ENCODE assay signal across 26 cellular contexts in the genomic region with DNA sequence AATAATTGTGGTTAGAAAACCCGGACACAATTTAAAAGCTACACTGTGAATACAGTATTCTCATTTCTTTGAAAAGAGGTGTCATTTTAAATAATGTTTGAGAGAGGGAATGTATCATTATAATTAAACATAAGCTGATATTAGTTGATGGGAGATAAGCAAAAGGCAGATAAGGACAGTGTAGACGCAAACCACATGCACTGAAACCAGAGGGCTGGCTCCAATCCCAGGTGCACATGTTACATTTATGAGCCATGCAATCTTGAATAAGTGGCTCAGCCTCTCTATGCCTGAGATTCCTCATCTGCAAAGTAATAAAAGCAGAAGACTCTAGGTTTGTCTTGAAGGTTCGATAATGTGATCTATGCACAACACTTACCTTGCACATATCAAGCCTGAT.
"Had no signal": no experiment of that assay in that cellular context is flagged by ENCODE, and none has a peak within 500 bp of the region (broad histone marks: within the 10 kb centered on the region; RNA-seq: fewer than 3 reads in every experiment).

No MANE protein-coding gene starts in this region.

- H3K27me3 ChIP-seq: dorsolateral prefrontal cortex, ovary, spleen, testis, tibial artery had no signal

- H3K27me3 Mint-ChIP-seq: stimulated activated memory B cell treated with anti-CD40 and anti-IgM and Interleukin-4, amounts not matched to agents 10 μg/mL and 1 μg/mL and 100 μg/mL, for 72 hours; type B pancreatic cell had no signal

- H3K27ac Mint-ChIP-seq: natural killer cell; stimulated activated memory B cell treated with anti-CD40 and anti-IgM and Interleukin-4, amounts not matched to agents 10 μg/mL and 1 μg/mL and 100 μg/mL, for 72 hours; type B pancreatic cell had no signal

- H3K36me3 ChIP-seq: heart right ventricle, lower lobe of right lung, ovary, spleen, tibial artery had no signal

- H3K4me1 Mint-ChIP-seq: stimulated activated memory B cell treated with anti-CD40 and anti-IgM and Interleukin-4, amounts not matched to agents 10 μg/mL and 1 μg/mL and 100 μg/mL, for 72 hours had no signal

- H3K4me1 ChIP-seq: heart right ventricle, lower lobe of right lung, psoas muscle, spleen, testis, tibial artery had no signal

- DNase-seq: cortex of kidney; dorsolateral prefrontal cortex; effector CD4-positive, alpha-beta T cell; foreskin melanocyte; glutamatergic neuron; heart right ventricle; hippocampal formation; islet precursor cell; kidney glomerular epithelial cell; left ventricle myocardium superior; lower lobe of right lung; natural killer cell; occipital lobe; ovary; posterior cingulate gyrus; psoas muscle; right cardiac atrium; spleen; stimulated activated CD4-positive, alpha-beta T cell treated with anti-CD3 and anti-CD28 coated beads, Interleukin-4, amount 100 ng/mL, for 4 hours; stimulated activated naive CD8-positive, alpha-beta T cell treated with anti-CD3 and anti-CD28 coated beads, Interleukin-15, Interleukin-2, amounts not matched to agents 100 U/mL and 50 U/mL, for 24 hours; substantia nigra; testis; tibial artery had no signal

- H3K27ac ChIP-seq: dorsolateral prefrontal cortex, heart right ventricle, lower lobe of right lung, ovary, psoas muscle, skin epidermis, spleen, testis, tibial artery had no signal

- H3K4me3 ChIP-seq: dorsolateral prefrontal cortex, heart right ventricle, lower lobe of right lung, ovary, psoas muscle, skin epidermis, spleen, testis, tibial artery had no signal

- H3K36me3 Mint-ChIP-seq: natural killer cell; stimulated activated memory B cell treated with anti-CD40 and anti-IgM and Interleukin-4, amounts not matched to agents 10 μg/mL and 1 μg/mL and 100 μg/mL, for 72 hours; type B pancreatic cell had no signal

- H3K4me3 Mint-ChIP-seq: natural killer cell; stimulated activated memory B cell treated with anti-CD40 and anti-IgM and Interleukin-4, amounts not matched to agents 10 μg/mL and 1 μg/mL and 100 μg/mL, for 72 hours; type B pancreatic cell had no signal

- H3K9me3 ChIP-seq: heart right ventricle, lower lobe of right lung, ovary, psoas muscle, spleen, testis, tibial artery had no signal
